8 cellular contexts compared by ENCODE assay signal in genomic region chr1:224333309-224333926, GRCh38. TPM values are rescaled to one million over a fixed set of nuclear protein-coding genes. Genes with fewer than 3 reads are reported as not detected.
DNase-seq lines count a peak whose midpoint lies in the region; ATAC-seq and TF ChIP-seq lines count a peak whose summit lies in the region.

No MANE protein-coding gene starts in this region.

- peaks cover 19% of the 10 kb centered on the region for H3K4me1 Mint-ChIP-seq in nephron progenitor cell

- no peak overlapping the region for H3K4me3 Mint-ChIP-seq in nephron progenitor cell

- peaks cover 3% of the 10 kb centered on the region for H3K9me3 Mint-ChIP-seq in nephron progenitor cell

- H3K27ac Mint-ChIP-seq in nephron progenitor cell = no peak overlapping the region

- peak; percentile 78 to 79 for DNase-seq in AML-193 (lab: John Stamatoyannopoulos, UW)
- peak; percentile 74 for DNase-seq in NCI-H1092 treated with DMSO at 0.1 percent for 48 hours (lab: John Stamatoyannopoulos, UW)
- no peak for DNase-seq in nephron progenitor cell

- TF ChIP-seq CTCF in GM12873 (IDR thresholded peaks at IDR 0.05; ENCODE audit: insufficient read depth, low read depth, low read length, missing control alignments) = peak; percentile 68
- peak; percentile 61 for TF ChIP-seq CTCF in nephron progenitor cell (IDR thresholded peaks at IDR 0.05)

- no peaks in the 10 kb centered on the region for H3K36me3 Mint-ChIP-seq in nephron progenitor cell (ENCODE audit: low read depth)

- ATAC-seq in HG02642 (IDR thresholded peaks at IDR 0.05; ENCODE audit: poor library complexity, unreplicated experiment) (peak; percentile 36), SK-N-SH treated with all-trans-retinoic acid at 6 μM for 48 hours (peak; percentile 64), esophagus mucosa (peak; percentile 63), GM18873 (IDR thresholded peaks at IDR 0.05; ENCODE audit: low FRiP score, unreplicated experiment) (no peak)

- peaks cover 24% of the 10 kb centered on the region for H3K27me3 Mint-ChIP-seq in nephron progenitor cell (ENCODE audit: low read depth, poor library complexity)

TF ChIP-seq in SK-N-SH treated with all-trans-retinoic acid at 6 μM for 48 hours, 23 proteins besides CTCF, POLR2A, EP300 and RAD21:
- no peak for TF ChIP-seq CSDC2 (CRISPR knock-in tag; IDR thresholded peaks at IDR 0.05)
- TF ChIP-seq ZFP30 (CRISPR knock-in tag; IDR thresholded peaks at IDR 0.05) = no peak
- TF ChIP-seq TOX (CRISPR knock-in tag; IDR thresholded peaks at IDR 0.05; ENCODE audit: borderline replicate concordance) = no peak
- TF ChIP-seq, protein P1, sequence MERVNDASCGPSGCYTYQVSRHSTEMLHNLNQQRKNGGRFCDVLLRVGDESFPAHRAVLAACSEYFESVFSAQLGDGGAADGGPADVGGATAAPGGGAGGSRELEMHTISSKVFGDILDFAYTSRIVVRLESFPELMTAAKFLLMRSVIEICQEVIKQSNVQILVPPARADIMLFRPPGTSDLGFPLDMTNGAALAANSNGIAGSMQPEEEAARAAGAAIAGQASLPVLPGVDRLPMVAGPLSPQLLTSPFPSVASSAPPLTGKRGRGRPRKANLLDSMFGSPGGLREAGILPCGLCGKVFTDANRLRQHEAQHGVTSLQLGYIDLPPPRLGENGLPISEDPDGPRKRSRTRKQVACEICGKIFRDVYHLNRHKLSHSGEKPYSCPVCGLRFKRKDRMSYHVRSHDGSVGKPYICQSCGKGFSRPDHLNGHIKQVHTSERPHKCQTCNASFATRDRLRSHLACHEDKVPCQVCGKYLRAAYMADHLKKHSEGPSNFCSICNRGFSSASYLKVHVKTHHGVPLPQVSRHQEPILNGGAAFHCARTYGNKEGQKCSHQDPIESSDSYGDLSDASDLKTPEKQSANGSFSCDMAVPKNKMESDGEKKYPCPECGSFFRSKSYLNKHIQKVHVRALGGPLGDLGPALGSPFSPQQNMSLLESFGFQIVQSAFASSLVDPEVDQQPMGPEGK (CRISPR knock-in tag; IDR thresholded peaks at IDR 0.05; ENCODE audit: borderline replicate concordance) = no peak
- no peak for TF ChIP-seq GLIS3 (CRISPR knock-in tag; IDR thresholded peaks at IDR 0.05)
- no peak for TF ChIP-seq SNAI2 (CRISPR knock-in tag; IDR thresholded peaks at IDR 0.05)
- TF ChIP-seq ZC3H10 (CRISPR knock-in tag; IDR thresholded peaks at IDR 0.05) = no peak
- TF ChIP-seq, protein P2, sequence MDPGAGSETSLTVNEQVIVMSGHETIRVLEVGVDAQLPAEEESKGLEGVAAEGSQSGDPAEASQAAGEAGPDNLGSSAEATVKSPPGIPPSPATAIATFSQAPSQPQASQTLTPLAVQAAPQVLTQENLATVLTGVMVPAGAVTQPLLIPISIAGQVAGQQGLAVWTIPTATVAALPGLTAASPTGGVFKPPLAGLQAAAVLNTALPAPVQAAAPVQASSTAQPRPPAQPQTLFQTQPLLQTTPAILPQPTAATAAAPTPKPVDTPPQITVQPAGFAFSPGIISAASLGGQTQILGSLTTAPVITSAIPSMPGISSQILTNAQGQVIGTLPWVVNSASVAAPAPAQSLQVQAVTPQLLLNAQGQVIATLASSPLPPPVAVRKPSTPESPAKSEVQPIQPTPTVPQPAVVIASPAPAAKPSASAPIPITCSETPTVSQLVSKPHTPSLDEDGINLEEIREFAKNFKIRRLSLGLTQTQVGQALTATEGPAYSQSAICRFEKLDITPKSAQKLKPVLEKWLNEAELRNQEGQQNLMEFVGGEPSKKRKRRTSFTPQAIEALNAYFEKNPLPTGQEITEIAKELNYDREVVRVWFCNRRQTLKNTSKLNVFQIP (CRISPR knock-in tag; IDR thresholded peaks at IDR 0.05; ENCODE audit: borderline replicate concordance, low read depth) = no peak
- TF ChIP-seq OSR1 (CRISPR knock-in tag; IDR thresholded peaks at IDR 0.05) = no peak
- no peak for TF ChIP-seq TSHZ2 (CRISPR knock-in tag; IDR thresholded peaks at IDR 0.05)
- no peak for TF ChIP-seq ZNF565 (CRISPR knock-in tag; conservative IDR thresholded peaks at IDR 0.05; ENCODE audit: low read depth)
- no peak for TF ChIP-seq CSRNP3 (CRISPR knock-in tag; IDR thresholded peaks at IDR 0.05)
- no peak for TF ChIP-seq PPARA (CRISPR knock-in tag; IDR thresholded peaks at IDR 0.05; ENCODE audit: borderline replicate concordance)
- no peak for TF ChIP-seq ZNF70 (CRISPR knock-in tag; IDR thresholded peaks at IDR 0.05)
- no peak for TF ChIP-seq ARNTL (CRISPR knock-in tag; IDR thresholded peaks at IDR 0.05; ENCODE audit: borderline replicate concordance, low read depth)
- TF ChIP-seq ESRRG (CRISPR knock-in tag; IDR thresholded peaks at IDR 0.05) = no peak
TF ChIP-seq in SK-N-SH treated with all-trans-retinoic acid at 6 μM for 48 hours: peak in this region for 0.

RNA-seq across cellular contexts. Expression of gene NVL, which starts 3.4 kb away (rescaled TPM):
- 15.7 TPM for total RNA-seq in esophagus mucosa

RNA-seq across cellular contexts. Expression of gene CNIH4, which starts 23.3 kb away (rescaled TPM):
- 59.4 TPM for total RNA-seq in esophagus mucosa
